In genomic region chr21:44574457-44575306, GRCh38 we compare ENCODE assay signal across 15 cellular contexts. TPM values are rescaled to one million over a fixed set of nuclear protein-coding genes. Genes with fewer than 3 reads are reported as not detected.
DNase-seq lines count a peak whose midpoint lies in the region; ATAC-seq and TF ChIP-seq lines count a peak whose summit lies in the region.
"Had no signal": no experiment of that assay in that cellular context is flagged by ENCODE, and none has a peak within 500 bp of the region (broad histone marks: within the 10 kb centered on the region; RNA-seq: fewer than 3 reads in every experiment).

No MANE protein-coding gene starts in this region.

- peak; percentile 61 for DNase-seq in NCI-H2227 (lab: John Stamatoyannopoulos, UW; ENCODE audit: unreplicated experiment)
- no peak for DNase-seq in NCI-H2227 treated with DMSO at 0.1 percent for 48 hours (lab: John Stamatoyannopoulos, UW)
- peak; percentile 18 for DNase-seq in NCI-H748 treated with DMSO at 0.1 percent for 48 hours (lab: John Stamatoyannopoulos, UW)
- no peak for DNase-seq in glutamatergic neuron
- no peak for DNase-seq in stimulated activated naive B cell treated with anti-CD40 and anti-IgM and Interleukin-4, amounts not matched to agents 10 μg/mL and 1 μg/mL and 100 μg/mL, for 72 hours
- no peak for DNase-seq in SKM-1 treated with dmso at 0.1 percent for 144 hours (lab: John Stamatoyannopoulos, UW; ENCODE audit: unreplicated experiment)
- DNase-seq in DMS79 treated with DMSO at 0.1 percent for 48 hours (lab: John Stamatoyannopoulos, UW), result no peak
- DNase-seq: ACHN; HCEC 1CT; NCI-H1694 treated with DMSO at 0.1 percent for 48 hours; stimulated activated CD4-positive, alpha-beta T cell treated with anti-CD3 and anti-CD28 coated beads, Interleukin-12 subunit alpha, Interleukin-12 subunit beta, amount 100 ng/mL, for 4 hours; trophoblast cell had no signal

- no peak overlapping the region for H3K4me3 Mint-ChIP-seq in glutamatergic neuron (ENCODE audit: unreplicated experiment)
- no peak overlapping the region for H3K4me3 Mint-ChIP-seq in stimulated activated naive B cell treated with anti-CD40 and anti-IgM and Interleukin-4, amounts not matched to agents 10 μg/mL and 1 μg/mL and 100 μg/mL, for 72 hours
- H3K4me3 Mint-ChIP-seq: memory B cell had no signal

- peak; percentile 11 for TF ChIP-seq CTCF in glutamatergic neuron (IDR thresholded peaks at IDR 0.05; ENCODE audit: partially characterized antibody, unreplicated experiment)

- H3K27me3 Mint-ChIP-seq in glutamatergic neuron (ENCODE audit: unreplicated experiment), result peaks cover 8% of the 10 kb centered on the region
- H3K27me3 Mint-ChIP-seq in stimulated activated naive B cell treated with anti-CD40 and anti-IgM and Interleukin-4, amounts not matched to agents 10 μg/mL and 1 μg/mL and 100 μg/mL, for 72 hours, result peaks cover 44 to 63% of the 10 kb centered on the region in 2 donors

- no peak for ATAC-seq in stimulated activated naive B cell treated with anti-CD40 and anti-IgM and Interleukin-4, amounts not matched to agents 10 μg/mL and 1 μg/mL and 100 μg/mL, for 72 hours (replicated peaks)
- no peak for ATAC-seq in GM21723 (IDR thresholded peaks at IDR 0.05; ENCODE audit: unreplicated experiment)

- H3K36me3 Mint-ChIP-seq in glutamatergic neuron (ENCODE audit: unreplicated experiment), result peaks cover 47% of the 10 kb centered on the region
- peaks cover 8 to 13% of the 10 kb centered on the region in 2 donors for H3K36me3 Mint-ChIP-seq in stimulated activated naive B cell treated with anti-CD40 and anti-IgM and Interleukin-4, amounts not matched to agents 10 μg/mL and 1 μg/mL and 100 μg/mL, for 72 hours

- peaks cover 36% of the 10 kb centered on the region for H3K9me3 Mint-ChIP-seq in glutamatergic neuron (ENCODE audit: unreplicated experiment)
- H3K9me3 Mint-ChIP-seq in stimulated activated naive B cell treated with anti-CD40 and anti-IgM and Interleukin-4, amounts not matched to agents 10 μg/mL and 1 μg/mL and 100 μg/mL, for 72 hours, result peaks cover 16 to 23% of the 10 kb centered on the region in 2 donors

- no peak overlapping the region for H3K27ac Mint-ChIP-seq in glutamatergic neuron (ENCODE audit: unreplicated experiment)
- H3K27ac Mint-ChIP-seq in stimulated activated naive B cell treated with anti-CD40 and anti-IgM and Interleukin-4, amounts not matched to agents 10 μg/mL and 1 μg/mL and 100 μg/mL, for 72 hours, result peak overlapping the region; percentile 3
- H3K27ac Mint-ChIP-seq: memory B cell had no signal

- H3K4me1 Mint-ChIP-seq in glutamatergic neuron (ENCODE audit: low read depth, unreplicated experiment), result no peaks in the 10 kb centered on the region
- peaks cover 0 to 5% of the 10 kb centered on the region in 2 donors for H3K4me1 Mint-ChIP-seq in stimulated activated naive B cell treated with anti-CD40 and anti-IgM and Interleukin-4, amounts not matched to agents 10 μg/mL and 1 μg/mL and 100 μg/mL, for 72 hours

RNA-seq across cellular contexts. Expression of gene KRTAP10-4, which starts 1.2 kb away (rescaled TPM):
- total RNA-seq in glutamatergic neuron (ENCODE audit: unreplicated experiment), result not detected
- total RNA-seq: osteoblast had no signal

RNA-seq across cellular contexts. Expression of gene KRTAP10-5, which starts 5.7 kb away (rescaled TPM):
- not detected for total RNA-seq in glutamatergic neuron (ENCODE audit: unreplicated experiment)
- total RNA-seq: osteoblast had no signal

RNA-seq across cellular contexts. Expression of gene KRTAP10-3, which starts 16.1 kb away (rescaled TPM):
- not detected for total RNA-seq in glutamatergic neuron (ENCODE audit: unreplicated experiment)
- total RNA-seq: osteoblast had no signal

RNA-seq across cellular contexts. Expression of gene KRTAP10-6, which starts 17.6 kb away (rescaled TPM):
- total RNA-seq in glutamatergic neuron (ENCODE audit: unreplicated experiment), result not detected
- total RNA-seq: osteoblast had no signal

RNA-seq across cellular contexts. Expression of gene KRTAP10-2, which starts 23.4 kb away (rescaled TPM):
- not detected for total RNA-seq in glutamatergic neuron (ENCODE audit: unreplicated experiment)
- total RNA-seq: osteoblast had no signal

Comparison
In these comparisons a context has a peak if more than half of its experiments do, and no peak if none do; other contexts are left out.
1. DNase-seq: peak in NCI-H2227 (single experiment) and NCI-H748 treated with DMSO at 0.1 percent for 48 hours (single experiment); none in NCI-H2227 treated with DMSO at 0.1 percent for 48 hours (single experiment), glutamatergic neuron (single experiment), stimulated activated naive B cell treated with anti-CD40 and anti-IgM and Interleukin-4, amounts not matched to agents 10 μg/mL and 1 μg/mL and 100 μg/mL, for 72 hours (single experiment), SKM-1 treated with dmso at 0.1 percent for 144 hours (single experiment) and DMS79 treated with DMSO at 0.1 percent for 48 hours (single experiment).